ENCODE assay signal across 1 cellular context in genomic region chr3:170417090-170417489, GRCh38.
A peak's percentile ranks its signal among the peaks of the same experiment; 100 is the strongest.
TF ChIP-seq lines count a peak whose summit lies in the region.

No MANE protein-coding gene starts in this region.

TF ChIP-seq in K562, 482 proteins besides CTCF, POLR2A, EP300 and RAD21:
- TF ChIP-seq PBX2 (CRISPR knock-in tag; IDR thresholded peaks at IDR 0.05; ENCODE audit: low read depth) (no peak), PBX2 (tag; conservative IDR thresholded peaks at IDR 0.05; ENCODE audit: low read depth) (0 out of 2 replicates have a peak, but pooled peaks have one; percentile 24), CTBP1 (IDR thresholded peaks at IDR 0.05; ENCODE audit: borderline replicate concordance) (peak; percentile 13; the same call in 1 of the 2 replicates), TGIF2 (CRISPR knock-in tag; IDR thresholded peaks at IDR 0.05) (no peak), PKNOX1 (IDR thresholded peaks at IDR 0.05) (peak; percentile 65), ZNF609 (CRISPR knock-in tag; IDR thresholded peaks at IDR 0.05; ENCODE audit: borderline replicate concordance) (no peak), MEIS2 (IDR thresholded peaks at IDR 0.05; ENCODE audit: partially characterized antibody) (peak; percentile 73)
